19 cellular contexts compared by ENCODE assay signal in the genomic region with DNA sequence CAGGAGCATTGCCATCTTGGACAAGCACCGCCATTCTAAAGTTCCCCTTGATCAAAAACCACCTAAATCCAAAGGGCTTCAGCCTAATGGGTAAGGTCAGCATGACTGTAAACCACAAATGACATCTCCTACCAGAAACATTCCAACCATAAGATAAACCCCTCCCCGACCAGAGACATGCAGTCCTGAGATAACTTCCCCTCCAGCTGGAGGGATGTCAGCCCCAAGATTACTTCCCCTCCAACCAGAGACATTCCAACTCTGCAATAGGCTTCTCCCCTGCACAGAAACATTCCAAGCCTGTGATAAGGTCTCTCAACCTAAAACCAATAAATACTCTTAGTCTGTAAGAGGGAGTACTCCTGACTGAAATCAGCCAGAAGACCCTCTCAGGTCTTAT.
DNase-seq lines count a peak whose midpoint lies in the region; ATAC-seq and TF ChIP-seq lines count a peak whose summit lies in the region.
"Had no signal": no experiment of that assay in that cellular context is flagged by ENCODE, and none has a peak within 500 bp of the region (broad histone marks: within the 10 kb centered on the region; RNA-seq: fewer than 3 reads in every experiment).

No MANE protein-coding gene starts in this region.

- H3K27me3 Mint-ChIP-seq in WTC11 (ENCODE audit: low read depth), result no peaks in the 10 kb centered on the region
- no peaks in the 10 kb centered on the region for H3K27me3 Mint-ChIP-seq in endothelial cell (ENCODE audit: unreplicated experiment)

- no peak overlapping the region for H2BK120ac ChIP-seq in mesenchymal stem cell (ENCODE audit: low read depth, low read length)

- intact Hi-C loops in head of caudate nucleus (cut with DNase I), result no loop called here

- H3K4me3 Mint-ChIP-seq in WTC11, result no peak overlapping the region
- H3K4me3 Mint-ChIP-seq in endothelial cell (ENCODE audit: unreplicated experiment), result no peak overlapping the region
- H3K4me3 Mint-ChIP-seq: B cell; CD4-positive, CD25-positive, alpha-beta regulatory T cell had no signal

- H2BK12ac ChIP-seq in mesenchymal stem cell (ENCODE audit: low read length in 2 of 2), result no peak overlapping the region

- peaks cover 3% of the 10 kb centered on the region for H3K9me3 ChIP-seq in mesenchymal stem cell (ENCODE audit: control insufficient read depth, low read length)
- H3K9me3 ChIP-seq: Caco-2, SJCRH30 had no signal

- WGBS in mesenchymal stem cell, result 34% methylated on average over 2 of the region's 2 CpGs

- no peaks in the 10 kb centered on the region for H3K36me3 ChIP-seq in mesenchymal stem cell (ENCODE audit: control insufficient read depth in 1 of 2, insufficient read depth in 2 of 2, low read depth in 1 of 2, low read length in 2 of 2)
- H3K36me3 ChIP-seq: SJCRH30 had no signal

- POLR2A ChIA-PET in WTC11 (lab: Charles Lee), result no interaction called here

- H3K9me3 Mint-ChIP-seq in WTC11, result peaks cover 11% of the 10 kb centered on the region
- H3K9me3 Mint-ChIP-seq in endothelial cell (ENCODE audit: unreplicated experiment), result peaks cover 2% of the 10 kb centered on the region

- no peaks in the 10 kb centered on the region for H3K79me1 ChIP-seq in mesenchymal stem cell (replicated peaks; ENCODE audit: low read length, poor library complexity, severe bottlenecking)

- H3K14ac ChIP-seq in mesenchymal stem cell (ENCODE audit: low read length in 2 of 2), result no peak overlapping the region

- TF ChIP-seq CTCF in astrocyte of the spinal cord (IDR thresholded peaks at IDR 0.05; ENCODE audit: low read depth, low read length) (no peak), WTC11 (IDR thresholded peaks at IDR 0.05) (no peak), endothelial cell (IDR thresholded peaks at IDR 0.05; ENCODE audit: unreplicated experiment) (no peak)

- H2AFZ ChIP-seq in mesenchymal stem cell (ENCODE audit: low read depth, low read length), result no peak overlapping the region

- H3K27me3 ChIP-seq in mesenchymal stem cell (ENCODE audit: control insufficient read depth in 1 of 2, insufficient read depth in 1 of 2, low read length in 2 of 2), result no peaks in the 10 kb centered on the region
- H3K27me3 ChIP-seq: SJCRH30 had no signal

- no peak overlapping the region for H3K4ac ChIP-seq in mesenchymal stem cell (ENCODE audit: low read depth in 1 of 2, low read length in 2 of 2)

- H3K4me1 Mint-ChIP-seq in WTC11, result peaks cover 12% of the 10 kb centered on the region
- H3K4me1 Mint-ChIP-seq in endothelial cell (ENCODE audit: unreplicated experiment), result no peaks in the 10 kb centered on the region
- H3K4me1 Mint-ChIP-seq: B cell; CD4-positive, CD25-positive, alpha-beta regulatory T cell had no signal

- H3K36me3 Mint-ChIP-seq in WTC11 (peaks cover 6% of the 10 kb centered on the region), endothelial cell (ENCODE audit: low read depth, unreplicated experiment) (peaks cover 2% of the 10 kb centered on the region)
- H3K36me3 Mint-ChIP-seq: CD4-positive, CD25-positive, alpha-beta regulatory T cell had no signal

- H3K4me3 ChIP-seq in astrocyte of the spinal cord (ENCODE audit: low read depth, low read length), result no peak overlapping the region
- no peak overlapping the region for H3K4me3 ChIP-seq in mesenchymal stem cell (ENCODE audit: insufficient read depth in 1 of 2, low read depth in 1 of 2, low read length in 2 of 2)
- H3K4me3 ChIP-seq: SJCRH30 had no signal

- no peak overlapping the region for H3K27ac Mint-ChIP-seq in WTC11
- no peak overlapping the region for H3K27ac Mint-ChIP-seq in endothelial cell (ENCODE audit: unreplicated experiment)
- H3K27ac Mint-ChIP-seq: B cell; CD4-positive, CD25-positive, alpha-beta regulatory T cell had no signal

- no peak overlapping the region for H3K27ac ChIP-seq in mesenchymal stem cell (ENCODE audit: low read length, poor library complexity, severe bottlenecking)
- H3K27ac ChIP-seq: RWPE1, SJCRH30 had no signal

- no peaks in the 10 kb centered on the region for H3K4me1 ChIP-seq in mesenchymal stem cell (ENCODE audit: control insufficient read depth, insufficient read depth, low read depth, low read length)
- H3K4me1 ChIP-seq: SJCRH30 had no signal

- H3K18ac ChIP-seq in mesenchymal stem cell (ENCODE audit: low read depth in 1 of 2, low read length in 2 of 2), result no peak overlapping the region

- H3K23ac ChIP-seq in mesenchymal stem cell (ENCODE audit: low read length in 2 of 2), result no peak overlapping the region

- no peak overlapping the region for H4K91ac ChIP-seq in mesenchymal stem cell (ENCODE audit: low read length)

- no peak overlapping the region for H2AK5ac ChIP-seq in mesenchymal stem cell (ENCODE audit: low read length, severe bottlenecking)

- ATAC-seq in WTC11, result no peak

- H3K9ac ChIP-seq in mesenchymal stem cell (ENCODE audit: low read length), result no peak overlapping the region

- no peak overlapping the region for H3K4me2 ChIP-seq in mesenchymal stem cell (ENCODE audit: low read length, poor library complexity, severe bottlenecking)

- no peak overlapping the region for H2BK5ac ChIP-seq in mesenchymal stem cell (ENCODE audit: low read depth, low read length, poor library complexity, severe bottlenecking)

- H2BK15ac ChIP-seq in mesenchymal stem cell (ENCODE audit: low read depth, poor library complexity, severe bottlenecking), result no peak overlapping the region

- DNase-seq in NCI-H226 (peak; percentile 99), astrocyte of the spinal cord (ENCODE audit: low read depth, low spot score) (peak; percentile 18), mesenchymal stem cell (peak; percentile 1), WTC11 (ENCODE audit: low spot score) (no peak), head of caudate nucleus (no peak), endothelial cell (ENCODE audit: low spot score) (no peak)
- DNase-seq in stimulated activated CD4-positive, alpha-beta T cell treated with anti-CD3 and anti-CD28 coated beads, Interleukin-2, amount 100 ng/mL, for 24 hours, result no peak
- DNase-seq: Caco-2; CD4-positive, CD25-positive, alpha-beta regulatory T cell; DMS153; H7; IMR-90; NCI-H1105 treated with DMSO at 0.1 percent for 48 hours; NCI-H187 treated with DMSO at 0.1 percent for 48 hours; NCI-H2171; NCI-H748 treated with DMSO at 0.1 percent for 48 hours; SJCRH30 had no signal

- in situ Hi-C loops in astrocyte of the spinal cord (cut with HindIII; ENCODE audit: low sequenced_read_pairs), result no loop called here

- CTCF ChIA-PET in WTC11 (lab: Charles Lee), result no interaction called here

- no peak overlapping the region for H4K8ac ChIP-seq in mesenchymal stem cell (ENCODE audit: low read length)

TF ChIP-seq in WTC11, 78 proteins besides CTCF, POLR2A, EP300 and RAD21:
- TF ChIP-seq, protein P1, sequence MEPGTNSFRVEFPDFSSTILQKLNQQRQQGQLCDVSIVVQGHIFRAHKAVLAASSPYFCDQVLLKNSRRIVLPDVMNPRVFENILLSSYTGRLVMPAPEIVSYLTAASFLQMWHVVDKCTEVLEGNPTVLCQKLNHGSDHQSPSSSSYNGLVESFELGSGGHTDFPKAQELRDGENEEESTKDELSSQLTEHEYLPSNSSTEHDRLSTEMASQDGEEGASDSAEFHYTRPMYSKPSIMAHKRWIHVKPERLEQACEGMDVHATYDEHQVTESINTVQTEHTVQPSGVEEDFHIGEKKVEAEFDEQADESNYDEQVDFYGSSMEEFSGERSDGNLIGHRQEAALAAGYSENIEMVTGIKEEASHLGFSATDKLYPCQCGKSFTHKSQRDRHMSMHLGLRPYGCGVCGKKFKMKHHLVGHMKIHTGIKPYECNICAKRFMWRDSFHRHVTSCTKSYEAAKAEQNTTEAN (CRISPR knock-in tag; IDR thresholded peaks at IDR 0.05), result no peak
- TF ChIP-seq SMAD4 (CRISPR knock-in tag; IDR thresholded peaks at IDR 0.05) (no peak), JUN (CRISPR knock-in tag; IDR thresholded peaks at IDR 0.05) (no peak), MXD4 (CRISPR knock-in tag; IDR thresholded peaks at IDR 0.05; ENCODE audit: borderline replicate concordance) (no peak), RELA (CRISPR knock-in tag; IDR thresholded peaks at IDR 0.05; ENCODE audit: borderline replicate concordance) (no peak), FOXK1 (CRISPR knock-in tag; IDR thresholded peaks at IDR 0.05) (no peak), NFE2L1 (CRISPR knock-in tag; IDR thresholded peaks at IDR 0.05) (no peak), ZNF232 (CRISPR knock-in tag; IDR thresholded peaks at IDR 0.05) (no peak)
- TF ChIP-seq, protein P2, sequence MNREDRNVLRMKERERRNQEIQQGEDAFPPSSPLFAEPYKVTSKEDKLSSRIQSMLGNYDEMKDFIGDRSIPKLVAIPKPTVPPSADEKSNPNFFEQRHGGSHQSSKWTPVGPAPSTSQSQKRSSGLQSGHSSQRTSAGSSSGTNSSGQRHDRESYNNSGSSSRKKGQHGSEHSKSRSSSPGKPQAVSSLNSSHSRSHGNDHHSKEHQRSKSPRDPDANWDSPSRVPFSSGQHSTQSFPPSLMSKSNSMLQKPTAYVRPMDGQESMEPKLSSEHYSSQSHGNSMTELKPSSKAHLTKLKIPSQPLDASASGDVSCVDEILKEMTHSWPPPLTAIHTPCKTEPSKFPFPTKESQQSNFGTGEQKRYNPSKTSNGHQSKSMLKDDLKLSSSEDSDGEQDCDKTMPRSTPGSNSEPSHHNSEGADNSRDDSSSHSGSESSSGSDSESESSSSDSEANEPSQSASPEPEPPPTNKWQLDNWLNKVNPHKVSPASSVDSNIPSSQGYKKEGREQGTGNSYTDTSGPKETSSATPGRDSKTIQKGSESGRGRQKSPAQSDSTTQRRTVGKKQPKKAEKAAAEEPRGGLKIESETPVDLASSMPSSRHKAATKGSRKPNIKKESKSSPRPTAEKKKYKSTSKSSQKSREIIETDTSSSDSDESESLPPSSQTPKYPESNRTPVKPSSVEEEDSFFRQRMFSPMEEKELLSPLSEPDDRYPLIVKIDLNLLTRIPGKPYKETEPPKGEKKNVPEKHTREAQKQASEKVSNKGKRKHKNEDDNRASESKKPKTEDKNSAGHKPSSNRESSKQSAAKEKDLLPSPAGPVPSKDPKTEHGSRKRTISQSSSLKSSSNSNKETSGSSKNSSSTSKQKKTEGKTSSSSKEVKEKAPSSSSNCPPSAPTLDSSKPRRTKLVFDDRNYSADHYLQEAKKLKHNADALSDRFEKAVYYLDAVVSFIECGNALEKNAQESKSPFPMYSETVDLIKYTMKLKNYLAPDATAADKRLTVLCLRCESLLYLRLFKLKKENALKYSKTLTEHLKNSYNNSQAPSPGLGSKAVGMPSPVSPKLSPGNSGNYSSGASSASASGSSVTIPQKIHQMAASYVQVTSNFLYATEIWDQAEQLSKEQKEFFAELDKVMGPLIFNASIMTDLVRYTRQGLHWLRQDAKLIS (CRISPR knock-in tag; IDR thresholded peaks at IDR 0.05; ENCODE audit: borderline replicate concordance), result no peak

Comparison
In these comparisons a context has a peak if more than half of its experiments do, and no peak if none do; other contexts are left out.
1. DNase-seq: peak in NCI-H226 (single experiment), astrocyte of the spinal cord (single experiment) and mesenchymal stem cell (single experiment); none in stimulated activated CD4-positive, alpha-beta T cell treated with anti-CD3 and anti-CD28 coated beads, Interleukin-2, amount 100 ng/mL, for 24 hours (0 of 2), WTC11 (single experiment), head of caudate nucleus (0 of 42) and endothelial cell (single experiment).